8 cellular contexts compared by ENCODE assay signal in the genomic region with DNA sequence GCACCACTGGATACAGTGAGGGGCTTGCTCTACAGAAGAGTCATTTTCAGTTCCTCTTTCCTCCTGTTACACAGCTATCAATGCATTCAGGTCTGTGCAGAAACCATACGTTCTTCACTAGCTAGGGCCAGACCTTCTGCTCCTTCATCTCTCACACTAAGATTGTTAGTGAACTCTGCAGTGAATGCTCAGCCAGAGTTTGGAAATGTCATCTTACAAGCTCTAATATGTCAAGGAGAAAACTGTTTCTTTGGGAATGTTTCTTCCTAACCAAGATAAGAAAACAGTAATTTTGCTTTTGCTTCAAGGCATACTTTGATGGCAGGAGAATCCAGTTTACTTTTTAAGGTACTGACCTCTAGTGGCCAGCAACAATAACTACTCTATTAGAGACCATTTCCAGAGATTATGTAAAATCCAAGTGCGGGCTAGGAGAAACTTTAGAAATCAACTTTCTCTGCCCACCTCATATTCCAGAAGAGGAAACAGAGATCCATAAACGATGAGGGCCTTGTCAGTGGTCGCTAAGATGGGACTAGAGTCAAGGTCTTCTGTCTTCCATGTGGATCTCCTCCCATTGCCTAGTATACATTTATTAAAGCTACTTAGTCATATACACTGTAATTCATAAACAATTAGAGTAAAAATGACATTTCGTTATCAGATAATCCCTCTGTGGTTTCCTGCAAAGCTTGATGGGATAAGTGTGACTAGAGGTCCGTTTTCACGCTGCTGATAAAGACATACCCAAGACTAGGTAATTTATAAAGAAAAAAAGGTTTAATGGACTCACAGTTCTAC. TPM values are rescaled to one million over a fixed set of nuclear protein-coding genes. Genes with fewer than 3 reads are reported as not detected.
DNase-seq lines count a peak whose midpoint lies in the region; ATAC-seq and TF ChIP-seq lines count a peak whose summit lies in the region.

No MANE protein-coding gene starts in this region.

- no peak overlapping the region for H2BK120ac ChIP-seq in mesendoderm (ENCODE audit: low read depth, low read length)
- H2BK120ac ChIP-seq in neuronal stem cell (ENCODE audit: low read depth, low read length): no peak overlapping the region

- H4K20me1 ChIP-seq in OCI-LY1 (ENCODE audit: insufficient read depth, low read length): no peaks in the 10 kb centered on the region

- H3K9me2 ChIP-seq in OCI-LY1 (ENCODE audit: low read depth, low read length): no peaks in the 10 kb centered on the region

- H3K9ac ChIP-seq in OCI-LY1 (ENCODE audit: low read length) (no peak overlapping the region), mesendoderm (ENCODE audit: low read length) (no peak overlapping the region), neuronal stem cell (ENCODE audit: low read depth, low read length, poor library complexity) (no peak overlapping the region)

- no peak overlapping the region for H2AFZ ChIP-seq in OCI-LY1 (ENCODE audit: low read length)
- no peak overlapping the region for H2AFZ ChIP-seq in neuronal stem cell (ENCODE audit: low read length)

- H2BK15ac ChIP-seq in mesendoderm (replicated peaks; ENCODE audit: low read depth) (no peak overlapping the region), neuronal stem cell (ENCODE audit: low read length) (no peak overlapping the region)

- no peak overlapping the region for H4K8ac ChIP-seq in mesendoderm (ENCODE audit: low read depth, low read length)
- H4K8ac ChIP-seq in neuronal stem cell (ENCODE audit: low read depth, low read length): no peak overlapping the region

- H3K4me3 ChIP-seq in OCI-LY1 (ENCODE audit: low read depth, low read length, poor library complexity, severe bottlenecking) (no peak overlapping the region), mesendoderm (ENCODE audit: low read length) (no peak overlapping the region), neuronal stem cell (ENCODE audit: low read length in 2 of 2) (no peak overlapping the region)

- peak; percentile 68 for TF ChIP-seq CTCF in OCI-LY1 (IDR thresholded peaks at IDR 0.05; ENCODE audit: low read length)

- H3K79me1 ChIP-seq in mesendoderm (ENCODE audit: low read length): no peaks in the 10 kb centered on the region
- H3K79me1 ChIP-seq in neuronal stem cell (ENCODE audit: low read depth, low read length): no peaks in the 10 kb centered on the region

- H3K79me2 ChIP-seq in OCI-LY1 (ENCODE audit: insufficient read depth, low read length) (no peaks in the 10 kb centered on the region), mesendoderm (ENCODE audit: control insufficient read depth, insufficient read depth, low read length) (no peaks in the 10 kb centered on the region)

- H2BK5ac ChIP-seq in mesendoderm (ENCODE audit: low read length): no peak overlapping the region
- no peak overlapping the region for H2BK5ac ChIP-seq in neuronal stem cell (ENCODE audit: low read length)

- H3K27ac ChIP-seq in OCI-LY1 (ENCODE audit: low read depth, low read length, poor library complexity, severe bottlenecking): no peak overlapping the region
- H3K27ac ChIP-seq in mesendoderm (ENCODE audit: low read depth, low read length): no peak overlapping the region
- H3K27ac ChIP-seq in neuronal stem cell (replicated peaks; ENCODE audit: low read length): no peak overlapping the region

- peak; percentile 99 for ATAC-seq in GM19395 (IDR thresholded peaks at IDR 0.05; ENCODE audit: unreplicated experiment)
- ATAC-seq in HG03196 (IDR thresholded peaks at IDR 0.05; ENCODE audit: unreplicated experiment): peak; percentile 84

- H2AK5ac ChIP-seq in mesendoderm (ENCODE audit: low read length) (no peak overlapping the region), neuronal stem cell (ENCODE audit: low read depth, low read length) (no peak overlapping the region)

- no peak overlapping the region for H3K4ac ChIP-seq in mesendoderm (ENCODE audit: low read depth, low read length)
- H3K4ac ChIP-seq in neuronal stem cell (ENCODE audit: low read length): no peak overlapping the region

- H3K23ac ChIP-seq in mesendoderm (ENCODE audit: low read length): no peak overlapping the region
- no peak overlapping the region for H3K23ac ChIP-seq in neuronal stem cell (ENCODE audit: low read depth, low read length, poor library complexity)

- H3K4me1 ChIP-seq in OCI-LY1 (ENCODE audit: insufficient read depth, low read length, severe bottlenecking) (peaks cover 5% of the 10 kb centered on the region), mesendoderm (ENCODE audit: control insufficient read depth, low read depth, low read length) (no peaks in the 10 kb centered on the region), neuronal stem cell (ENCODE audit: control insufficient read depth in 2 of 2, insufficient read depth in 1 of 2, low read depth in 1 of 2, low read length in 2 of 2) (no peaks in the 10 kb centered on the region)

- no peaks in the 10 kb centered on the region for H3F3A ChIP-seq in OCI-LY1 (ENCODE audit: insufficient read depth, low read length)

- no peak overlapping the region for H2BK12ac ChIP-seq in neuronal stem cell (ENCODE audit: low read length)

- no CpG with 5 or more reads among the region's 7 CpGs for WGBS in mesendoderm (ENCODE audit: extremely low coverage, insufficient coverage, low lambda C conversion rate)
- WGBS in neuronal stem cell (ENCODE audit: extremely low coverage in 2 of 2, insufficient read length in 2 of 2, insufficient replicate concordance in 1 of 2), 2 donors: no CpG with 5 or more reads among the region's 7 CpGs

- no peak overlapping the region for H4K91ac ChIP-seq in neuronal stem cell (ENCODE audit: low read depth, low read length, poor library complexity)

- H3K36me3 ChIP-seq in OCI-LY1 (ENCODE audit: insufficient read depth, low read length) (no peaks in the 10 kb centered on the region), mesendoderm (ENCODE audit: control insufficient read depth, insufficient read depth, low read length) (no peaks in the 10 kb centered on the region), neuronal stem cell (replicated peaks in 1 of 2; ENCODE audit: control insufficient read depth in 2 of 2, insufficient read depth in 2 of 2, low read length in 2 of 2) (no peaks in the 10 kb centered on the region)

- no peak overlapping the region for H3K14ac ChIP-seq in neuronal stem cell (ENCODE audit: low read length)

- H3K4me2 ChIP-seq in OCI-LY1 (ENCODE audit: low read length): peak overlapping the region; percentile 34
- no peak overlapping the region for H3K4me2 ChIP-seq in mesendoderm (ENCODE audit: low read length)
- no peak overlapping the region for H3K4me2 ChIP-seq in neuronal stem cell (ENCODE audit: insufficient read depth, low read length, poor library complexity, severe bottlenecking)

- H3K18ac ChIP-seq in mesendoderm (ENCODE audit: low read length) (peak overlapping the region; percentile 12), neuronal stem cell (ENCODE audit: low read length) (no peak overlapping the region)

- peak; percentile 18 for DNase-seq in Daoy (ENCODE audit: low read depth)
- peak; percentile 12 to 33 for DNase-seq in dermis microvascular lymphatic vessel endothelial cell (ENCODE audit: low read depth in 2 of 2)
- peak; percentile 59 for DNase-seq in mesendoderm
- DNase-seq in neuronal stem cell (ENCODE audit: low spot score): no peak
- no peak for DNase-seq in stimulated activated CD8-positive, alpha-beta memory T cell treated with anti-CD3 and anti-CD28 coated beads, Interleukin-4, amount 100 ng/mL, for 48 hours

- no peak overlapping the region for H4K5ac ChIP-seq in mesendoderm (ENCODE audit: low read length)

- H3K56ac ChIP-seq in mesendoderm (ENCODE audit: low read length): no peak overlapping the region

- H3K27me3 ChIP-seq in OCI-LY1 (ENCODE audit: insufficient read depth, low read length) (no peaks in the 10 kb centered on the region), mesendoderm (ENCODE audit: insufficient read depth, low read length, poor library complexity) (no peaks in the 10 kb centered on the region), neuronal stem cell (ENCODE audit: control insufficient read depth in 3 of 3, insufficient read depth in 3 of 3, low read depth in 1 of 3, low read length in 3 of 3) (no peaks in the 10 kb centered on the region)

- H3K9me3 ChIP-seq in OCI-LY1 (ENCODE audit: low read length): no peaks in the 10 kb centered on the region
- H3K9me3 ChIP-seq in neuronal stem cell (replicated peaks in 1 of 2; ENCODE audit: control insufficient read depth in 2 of 2, insufficient read depth in 1 of 2, low read depth in 1 of 2, low read length in 2 of 2): no peaks in the 10 kb centered on the region

RNA-seq across cellular contexts. Expression of a gene that starts 12.1 kb away (rescaled TPM):
- total RNA-seq in Daoy (2014; rRNA removed; shearing (Covaris generic)): 10.4 and 11.7 TPM in 2 replicates
- 3.2 and 3.4 TPM in 2 replicates for total RNA-seq in dermis microvascular lymphatic vessel endothelial cell
- 10.7 TPM for polyA plus RNA-seq in mesendoderm (2013, experiment 1 of 2)
- polyA plus RNA-seq in mesendoderm (2013, experiment 2 of 2): 10.7 TPM
- polyA plus RNA-seq in neuronal stem cell (2013, experiment 1 of 2): 15.1 TPM
- 15.2 TPM for polyA plus RNA-seq in neuronal stem cell (2013, experiment 2 of 2)

RNA-seq across cellular contexts. Expression of a gene that starts 29.8 kb away (rescaled TPM):
- total RNA-seq in Daoy (2014; rRNA removed; shearing (Covaris generic)): not detected in 2 replicates
- total RNA-seq in dermis microvascular lymphatic vessel endothelial cell: not detected in 2 replicates
- not detected for polyA plus RNA-seq in mesendoderm (2013, experiment 1 of 2)
- polyA plus RNA-seq in mesendoderm (2013, experiment 2 of 2): not detected
- not detected for polyA plus RNA-seq in neuronal stem cell (2013, experiment 1 of 2)
- not detected for polyA plus RNA-seq in neuronal stem cell (2013, experiment 2 of 2)

Comparison
In these comparisons a context has a peak if more than half of its experiments do, and no peak if none do; other contexts are left out.
1. DNase-seq: peak in Daoy (single experiment), dermis microvascular lymphatic vessel endothelial cell (2 of 2) and mesendoderm (single experiment); none in neuronal stem cell (single experiment) and stimulated activated CD8-positive, alpha-beta memory T cell treated with anti-CD3 and anti-CD28 coated beads, Interleukin-4, amount 100 ng/mL, for 48 hours (single experiment).